Comparison of ENCODE assay signal across 26 cellular contexts in genomic region chr3:134083626-134084229, GRCh38. TPM values are rescaled to one million over a fixed set of nuclear protein-coding genes. Genes with fewer than 3 reads are reported as not detected.
"Had no signal": no experiment of that assay in that cellular context is flagged by ENCODE, and none has a peak within 500 bp of the region (broad histone marks: within the 10 kb centered on the region; RNA-seq: fewer than 3 reads in every experiment).

No MANE protein-coding gene starts in this region.

- H3K27me3 Mint-ChIP-seq: stimulated activated memory B cell treated with anti-CD40 and anti-IgM and Interleukin-4, amounts not matched to agents 10 μg/mL and 1 μg/mL and 100 μg/mL, for 72 hours had no signal

- H3K4me1 ChIP-seq: breast epithelium, neural progenitor cell, right lobe of liver, suprapubic skin, tibial artery had no signal

- H2AFZ ChIP-seq: neural progenitor cell had no signal

- H3K9ac ChIP-seq: neural progenitor cell, SK-N-SH had no signal

- DNase-seq: activated CD4-positive, alpha-beta memory T cell treated with anti-CD3 and anti-CD28 coated beads for 36 hours; activated CD4-positive, alpha-beta T cell treated with anti-CD3 and anti-CD28 coated beads for 48 hours; activated gamma-delta T cell treated with Interleukin-2 at 50 U/mL for 16 hours; activated naive CD4-positive, alpha-beta T cell treated with anti-CD3 and anti-CD28 coated beads, Interleukin-2, amount 50 U/mL, for 16 hours; activated T-cell treated with anti-CD3 and anti-CD28 coated beads, Interleukin-2, amount 50 U/mL, for 4 hours; central memory CD4-positive, alpha-beta T cell; dermis blood vessel endothelial cell; effector CD8-positive, alpha-beta T cell; foreskin melanocyte; left ventricle myocardium superior; mammary epithelial cell; midbrain; naive thymus-derived CD4-positive, alpha-beta T cell; right lobe of liver; SK-N-SH; stimulated activated CD4-positive, alpha-beta T cell treated with anti-CD3 and anti-CD28 coated beads, Interleukin-4, amount 100 ng/mL, for 24 hours; SW 1271; T1000; tibial artery; WERI-Rb-1 had no signal

- H3K9me3 ChIP-seq: right lobe of liver had no signal

- H3K27ac Mint-ChIP-seq: activated CD4-positive, alpha-beta memory T cell treated with anti-CD3 and anti-CD28 coated beads for 36 hours; activated T-helper 17 cell treated with anti-CD3 and anti-CD28 coated beads, Interleukin-2, amount 50 U/mL, for 72 hours; naive thymus-derived CD4-positive, alpha-beta T cell; neural progenitor cell; stimulated activated memory B cell treated with anti-CD40 and anti-IgM and Interleukin-4, amounts not matched to agents 10 μg/mL and 1 μg/mL and 100 μg/mL, for 72 hours; T-helper 1 cell treated with Interleukin-12 subunit alpha and Interleukin-12 subunit beta and Interleukin-4 antibody, amounts not matched to agents 30 μg/mL and 1 μg/mL, for 36 hours had no signal

- H3K27ac ChIP-seq: breast epithelium, neural progenitor cell, right lobe of liver, suprapubic skin, tibial artery, WERI-Rb-1 had no signal

- H3K36me3 ChIP-seq: breast epithelium, neural progenitor cell, right lobe of liver, suprapubic skin, tibial artery, WERI-Rb-1 had no signal

- H3K27me3 ChIP-seq: neural progenitor cell, right lobe of liver, suprapubic skin, tibial artery had no signal

- H3K4me2 ChIP-seq: neural progenitor cell, SK-N-SH had no signal

- H3K4me3 ChIP-seq: breast epithelium, neural progenitor cell, right lobe of liver, suprapubic skin, tibial artery had no signal

- H3K36me3 Mint-ChIP-seq: activated CD4-positive, alpha-beta memory T cell treated with anti-CD3 and anti-CD28 coated beads for 36 hours; naive thymus-derived CD4-positive, alpha-beta T cell; stimulated activated memory B cell treated with anti-CD40 and anti-IgM and Interleukin-4, amounts not matched to agents 10 μg/mL and 1 μg/mL and 100 μg/mL, for 72 hours had no signal

- H3K9me3 Mint-ChIP-seq: T-helper 1 cell treated with Interleukin-12 subunit alpha and Interleukin-12 subunit beta and Interleukin-4 antibody, amounts not matched to agents 30 μg/mL and 1 μg/mL, for 36 hours had no signal

- H3K4me1 Mint-ChIP-seq: activated T-helper 17 cell treated with anti-CD3 and anti-CD28 coated beads, Interleukin-2, amount 50 U/mL, for 72 hours; naive thymus-derived CD4-positive, alpha-beta T cell; neural progenitor cell; stimulated activated memory B cell treated with anti-CD40 and anti-IgM and Interleukin-4, amounts not matched to agents 10 μg/mL and 1 μg/mL and 100 μg/mL, for 72 hours had no signal

- H3K4me3 Mint-ChIP-seq: activated CD4-positive, alpha-beta memory T cell treated with anti-CD3 and anti-CD28 coated beads for 36 hours; activated T-cell treated with anti-CD3 and anti-CD28 coated beads, Interleukin-2, amount 50 U/mL, for 4 hours; activated T-helper 17 cell treated with anti-CD3 and anti-CD28 coated beads, Interleukin-2, amount 50 U/mL, for 72 hours; naive thymus-derived CD4-positive, alpha-beta T cell; neural progenitor cell; stimulated activated memory B cell treated with anti-CD40 and anti-IgM and Interleukin-4, amounts not matched to agents 10 μg/mL and 1 μg/mL and 100 μg/mL, for 72 hours; T-helper 1 cell treated with Interleukin-12 subunit alpha and Interleukin-12 subunit beta and Interleukin-4 antibody, amounts not matched to agents 30 μg/mL and 1 μg/mL, for 36 hours had no signal

RNA-seq across cellular contexts. Expression of gene SLCO2A1, which starts 54.0 kb away (rescaled TPM):
- total RNA-seq: activated CD4-positive, alpha-beta memory T cell treated with anti-CD3 and anti-CD28 coated beads for 36 hours; activated T-helper 17 cell treated with anti-CD3 and anti-CD28 coated beads, Interleukin-2, amount 50 U/mL, for 72 hours; naive thymus-derived CD4-positive, alpha-beta T cell had no signal
- polyA plus RNA-seq: naive thymus-derived CD4-positive, alpha-beta T cell had no signal
